22 cellular contexts compared by ENCODE assay signal in the genomic region with DNA sequence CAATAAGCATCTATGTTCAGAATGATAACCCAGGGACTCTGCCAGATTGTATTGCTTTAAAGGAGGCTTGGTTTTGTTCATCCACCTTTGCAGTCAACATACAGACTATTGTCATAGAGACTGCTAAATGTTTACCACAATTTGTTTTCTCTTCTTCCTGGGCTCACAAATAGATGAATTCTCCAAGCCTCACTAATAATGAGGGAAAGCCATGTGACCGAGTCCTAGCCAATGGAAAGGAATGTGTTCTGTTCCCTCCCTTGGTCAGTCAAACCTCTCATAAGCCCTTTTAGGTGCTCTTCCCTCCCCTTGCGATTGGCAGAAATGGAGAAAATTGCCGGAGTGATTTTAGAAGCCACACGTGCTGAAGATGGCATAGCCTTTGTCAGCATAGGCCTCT.
A peak's percentile ranks its signal among the peaks of the same experiment; 100 is the strongest.
DNase-seq lines count a peak whose midpoint lies in the region; ATAC-seq and TF ChIP-seq lines count a peak whose summit lies in the region.
"Had no signal": no experiment of that assay in that cellular context is flagged by ENCODE, and none has a peak within 500 bp of the region (broad histone marks: within the 10 kb centered on the region; RNA-seq: fewer than 3 reads in every experiment).

No MANE protein-coding gene starts in this region.

- no peaks in the 10 kb centered on the region for H4K20me1 ChIP-seq in MM.1S (ENCODE audit: insufficient read depth, low read length)
- H4K20me1 ChIP-seq: BLaER1 treated with 17β-estradiol and CSF1 and Interleukin-3, amounts not matched to agents 10 nM and 100 nM had no signal

- no peaks in the 10 kb centered on the region for H3K79me2 ChIP-seq in MM.1S (ENCODE audit: low read length)

- no peak overlapping the region for H3K4me2 ChIP-seq in MM.1S (ENCODE audit: low read depth, low read length)
- H3K4me2 ChIP-seq: BLaER1 treated with 17β-estradiol and CSF1 and Interleukin-3, amounts not matched to agents 10 nM and 100 nM had no signal

- H3K4me3 ChIP-seq in CD4-positive, CD25-positive, alpha-beta regulatory T cell (ENCODE audit: low read depth, low read length) = no peak overlapping the region
- no peak overlapping the region for H3K4me3 ChIP-seq in fibroblast of pulmonary artery (replicated peaks; ENCODE audit: low read depth, low read length)
- no peak overlapping the region for H3K4me3 ChIP-seq in MM.1S (ENCODE audit: low read length)
- H3K4me3 ChIP-seq: BLaER1 treated with 17β-estradiol and CSF1 and Interleukin-3, amounts not matched to agents 10 nM and 100 nM; SJSA1 had no signal

- H2AFZ ChIP-seq in MM.1S (ENCODE audit: low read length) = no peak overlapping the region

- DNase-seq in CD4-positive, CD25-positive, alpha-beta regulatory T cell = no peak
- peak; percentile 28 for DNase-seq in HFFc6
- peak; percentile 22 for DNase-seq in fibroblast of pulmonary artery (ENCODE audit: low read depth)
- DNase-seq in HCEC 1CT = no peak
- no peak for DNase-seq in MM.1S
- DNase-seq: ACHN; CD8-positive, alpha-beta T cell; GOT3; NCI-H1092 treated with DMSO at 0.1 percent for 48 hours; NCI-H1436 treated with DMSO at 0.1 percent for 48 hours; NCI-H1930; NCI-H510A treated with DMSO at 0.1 percent for 48 hours; NCI-H748 treated with DMSO at 0.1 percent for 48 hours; NK-92 treated with Interleukin-12 subunit alpha and Interleukin-12 subunit beta, amount 100 ng/mL, for 24 hours; SW 1271 had no signal

- peak overlapping the region in 2 of 3 donors; percentile 29 to 39 for H3K27ac Mint-ChIP-seq in CD4-positive, CD25-positive, alpha-beta regulatory T cell
- peak overlapping the region; percentile 88 for H3K27ac Mint-ChIP-seq in HFFc6
- H3K27ac Mint-ChIP-seq: CD8-positive, alpha-beta T cell had no signal

- H3K27me3 Mint-ChIP-seq in CD4-positive, CD25-positive, alpha-beta regulatory T cell = no peaks in the 10 kb centered on the region
- H3K27me3 Mint-ChIP-seq in HFFc6 (ENCODE audit: insufficient read depth) = peaks cover 1% of the 10 kb centered on the region; the same call in 1 of the 2 replicates

- no peaks in the 10 kb centered on the region for H3K36me3 ChIP-seq in CD4-positive, CD25-positive, alpha-beta regulatory T cell (ENCODE audit: control insufficient read depth, insufficient read depth, low read length)
- no peaks in the 10 kb centered on the region for H3K36me3 ChIP-seq in MM.1S (replicated peaks; ENCODE audit: insufficient read depth, low read length)
- H3K36me3 ChIP-seq: BLaER1 treated with 17β-estradiol and CSF1 and Interleukin-3, amounts not matched to agents 10 nM and 100 nM; SJSA1 had no signal

- no peak for ATAC-seq in CD4-positive, CD25-positive, alpha-beta regulatory T cell (ENCODE audit: low read depth in 2 of 2)
- ATAC-seq in SK-N-SH treated with all-trans-retinoic acid at 6 μM for 48 hours (peak; percentile 20; the same call in 1 of the 3 replicates), HG02642 (IDR thresholded peaks at IDR 0.05; ENCODE audit: poor library complexity, unreplicated experiment) (no peak)
- no peak for ATAC-seq in activated CD4-positive, CD25-positive, alpha-beta regulatory T cell treated with anti-CD3 and anti-CD28 coated beads, Interleukin-2, amount 50 U/mL, for 24 hours
- ATAC-seq: CD8-positive, alpha-beta T cell; HCT116; Panc1 had no signal

- H3K4me1 Mint-ChIP-seq in CD4-positive, CD25-positive, alpha-beta regulatory T cell = peaks cover 6 to 27% (median 22%) of the 10 kb centered on the region in 4 donors
- peaks cover 64% of the 10 kb centered on the region for H3K4me1 Mint-ChIP-seq in HFFc6 (ENCODE audit: low read depth)

- no peak overlapping the region for H3K4me3 Mint-ChIP-seq in CD4-positive, CD25-positive, alpha-beta regulatory T cell
- no peak overlapping the region for H3K4me3 Mint-ChIP-seq in HFFc6
- H3K4me3 Mint-ChIP-seq: CD8-positive, alpha-beta T cell had no signal

- no peaks in the 10 kb centered on the region for H3K4me1 ChIP-seq in CD4-positive, CD25-positive, alpha-beta regulatory T cell (ENCODE audit: control insufficient read depth, insufficient read depth, low read length, poor library complexity, severe bottlenecking)
- no peaks in the 10 kb centered on the region for H3K4me1 ChIP-seq in MM.1S (ENCODE audit: low read length)
- H3K4me1 ChIP-seq: BLaER1 treated with 17β-estradiol and CSF1 and Interleukin-3, amounts not matched to agents 10 nM and 100 nM had no signal

- no peaks in the 10 kb centered on the region for H3K9me3 ChIP-seq in CD4-positive, CD25-positive, alpha-beta regulatory T cell (ENCODE audit: control insufficient read depth in 2 of 2, low read length in 2 of 2)
- no peaks in the 10 kb centered on the region for H3K9me3 ChIP-seq in MM.1S (replicated peaks; ENCODE audit: insufficient read depth, low read length)
- H3K9me3 ChIP-seq: SJSA1 had no signal

- no peaks in the 10 kb centered on the region for H3K27me3 ChIP-seq in CD4-positive, CD25-positive, alpha-beta regulatory T cell (ENCODE audit: control insufficient read depth, insufficient read depth, low read length)
- no peaks in the 10 kb centered on the region for H3K27me3 ChIP-seq in MM.1S (replicated peaks; ENCODE audit: insufficient read depth, low read length)
- H3K27me3 ChIP-seq: BLaER1 treated with 17β-estradiol and CSF1 and Interleukin-3, amounts not matched to agents 10 nM and 100 nM; SJSA1 had no signal

- peaks cover 5% of the 10 kb centered on the region for H3K36me3 Mint-ChIP-seq in CD4-positive, CD25-positive, alpha-beta regulatory T cell
- peaks cover 20% of the 10 kb centered on the region for H3K36me3 Mint-ChIP-seq in HFFc6 (ENCODE audit: low read depth)

- no peaks in the 10 kb centered on the region for H3F3A ChIP-seq in MM.1S (ENCODE audit: insufficient read depth, low read length)

- no peak overlapping the region for H3K9ac ChIP-seq in MM.1S (ENCODE audit: low read length)
- H3K9ac ChIP-seq: BLaER1 treated with 17β-estradiol and CSF1 and Interleukin-3, amounts not matched to agents 10 nM and 100 nM had no signal

- H3K9me2 ChIP-seq in MM.1S (replicated peaks; ENCODE audit: insufficient read depth, low read length) = no peaks in the 10 kb centered on the region

- H3K27ac ChIP-seq in CD4-positive, CD25-positive, alpha-beta regulatory T cell (ENCODE audit: insufficient read depth, low read length, poor library complexity, severe bottlenecking) = no peak overlapping the region
- no peak overlapping the region for H3K27ac ChIP-seq in MM.1S (ENCODE audit: low read length)
- H3K27ac ChIP-seq: BLaER1 treated with 17β-estradiol and CSF1 and Interleukin-3, amounts not matched to agents 10 nM and 100 nM; SJSA1 had no signal

- no peak for TF ChIP-seq CTCF in HFFc6 (IDR thresholded peaks at IDR 0.05)
- TF ChIP-seq CTCF in fibroblast of pulmonary artery (IDR thresholded peaks at IDR 0.05; ENCODE audit: low read length, missing control alignments) = no peak
- TF ChIP-seq CTCF in MM.1S (IDR thresholded peaks at IDR 0.05; ENCODE audit: low read length) = no peak

- H3K9me3 Mint-ChIP-seq in CD4-positive, CD25-positive, alpha-beta regulatory T cell = peaks cover 1 to 13% (median 6%) of the 10 kb centered on the region in 7 donors
- H3K9me3 Mint-ChIP-seq in HFFc6 = peaks cover 13% of the 10 kb centered on the region

TF ChIP-seq in SK-N-SH treated with all-trans-retinoic acid at 6 μM for 48 hours, 23 proteins besides CTCF, POLR2A, EP300 and RAD21 (continues in another document):
- TF ChIP-seq ZNF8 (CRISPR knock-in tag; IDR thresholded peaks at IDR 0.05) (no peak), ISL1 (CRISPR knock-in tag; IDR thresholded peaks at IDR 0.05) (no peak), ZNF70 (CRISPR knock-in tag; IDR thresholded peaks at IDR 0.05) (no peak), TCF4 (CRISPR knock-in tag; IDR thresholded peaks at IDR 0.05; ENCODE audit: borderline replicate concordance) (no peak)
- TF ChIP-seq, protein P1, sequence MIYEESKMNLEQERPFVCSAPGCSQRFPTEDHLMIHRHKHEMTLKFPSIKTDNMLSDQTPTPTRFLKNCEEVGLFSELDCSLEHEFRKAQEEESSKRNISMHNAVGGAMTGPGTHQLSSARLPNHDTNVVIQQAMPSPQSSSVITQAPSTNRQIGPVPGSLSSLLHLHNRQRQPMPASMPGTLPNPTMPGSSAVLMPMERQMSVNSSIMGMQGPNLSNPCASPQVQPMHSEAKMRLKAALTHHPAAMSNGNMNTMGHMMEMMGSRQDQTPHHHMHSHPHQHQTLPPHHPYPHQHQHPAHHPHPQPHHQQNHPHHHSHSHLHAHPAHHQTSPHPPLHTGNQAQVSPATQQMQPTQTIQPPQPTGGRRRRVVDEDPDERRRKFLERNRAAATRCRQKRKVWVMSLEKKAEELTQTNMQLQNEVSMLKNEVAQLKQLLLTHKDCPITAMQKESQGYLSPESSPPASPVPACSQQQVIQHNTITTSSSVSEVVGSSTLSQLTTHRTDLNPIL (CRISPR knock-in tag; IDR thresholded peaks at IDR 0.05; ENCODE audit: low read depth) = no peak
- TF ChIP-seq, protein P2, sequence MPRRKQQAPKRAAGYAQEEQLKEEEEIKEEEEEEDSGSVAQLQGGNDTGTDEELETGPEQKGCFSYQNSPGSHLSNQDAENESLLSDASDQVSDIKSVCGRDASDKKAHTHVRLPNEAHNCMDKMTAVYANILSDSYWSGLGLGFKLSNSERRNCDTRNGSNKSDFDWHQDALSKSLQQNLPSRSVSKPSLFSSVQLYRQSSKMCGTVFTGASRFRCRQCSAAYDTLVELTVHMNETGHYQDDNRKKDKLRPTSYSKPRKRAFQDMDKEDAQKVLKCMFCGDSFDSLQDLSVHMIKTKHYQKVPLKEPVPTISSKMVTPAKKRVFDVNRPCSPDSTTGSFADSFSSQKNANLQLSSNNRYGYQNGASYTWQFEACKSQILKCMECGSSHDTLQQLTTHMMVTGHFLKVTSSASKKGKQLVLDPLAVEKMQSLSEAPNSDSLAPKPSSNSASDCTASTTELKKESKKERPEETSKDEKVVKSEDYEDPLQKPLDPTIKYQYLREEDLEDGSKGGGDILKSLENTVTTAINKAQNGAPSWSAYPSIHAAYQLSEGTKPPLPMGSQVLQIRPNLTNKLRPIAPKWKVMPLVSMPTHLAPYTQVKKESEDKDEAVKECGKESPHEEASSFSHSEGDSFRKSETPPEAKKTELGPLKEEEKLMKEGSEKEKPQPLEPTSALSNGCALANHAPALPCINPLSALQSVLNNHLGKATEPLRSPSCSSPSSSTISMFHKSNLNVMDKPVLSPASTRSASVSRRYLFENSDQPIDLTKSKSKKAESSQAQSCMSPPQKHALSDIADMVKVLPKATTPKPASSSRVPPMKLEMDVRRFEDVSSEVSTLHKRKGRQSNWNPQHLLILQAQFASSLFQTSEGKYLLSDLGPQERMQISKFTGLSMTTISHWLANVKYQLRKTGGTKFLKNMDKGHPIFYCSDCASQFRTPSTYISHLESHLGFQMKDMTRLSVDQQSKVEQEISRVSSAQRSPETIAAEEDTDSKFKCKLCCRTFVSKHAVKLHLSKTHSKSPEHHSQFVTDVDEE (CRISPR knock-in tag; IDR thresholded peaks at IDR 0.05) = no peak

Comparison
In these comparisons a context has a peak if more than half of its experiments do, and no peak if none do; other contexts are left out.
1. DNase-seq: peak in HFFc6 (single experiment) and fibroblast of pulmonary artery (single experiment); none in CD4-positive, CD25-positive, alpha-beta regulatory T cell (0 of 3), HCEC 1CT (single experiment) and MM.1S (single experiment).